ENCODE assay signal across 8 cellular contexts in genomic region chr11:119728651-119729580, GRCh38. TPM values are rescaled to one million over a fixed set of nuclear protein-coding genes. Genes with fewer than 3 reads are reported as not detected.
DNase-seq lines count a peak whose midpoint lies in the region; ATAC-seq lines count a peak whose summit lies in the region.

Gene NECTIN1 (minus strand): TSS chr11:119729200. CDS start chr11:119728553, 647 bp downstream.

- WGBS in esophagus, 2 donors: 0 to 1% methylated on average over 89 to 128 of the region's 128 CpGs

- peak; percentile 65 for DNase-seq in DMS 273 treated with DMSO at 0.1 percent for 48 hours (lab: John Stamatoyannopoulos, UW)
- peak; percentile 80 for DNase-seq in HT1080 (ENCODE audit: low read depth)
- peak; percentile 95 for DNase-seq in OCI-M1 (lab: John Stamatoyannopoulos, UW)
- peak; percentile 95 for DNase-seq in activated T-cell treated with anti-CD3 and anti-CD28 coated beads, Interleukin-2, amount 50 U/mL, for 24 hours
- peak; percentile 65 to 73 for DNase-seq in stimulated activated CD8-positive, alpha-beta memory T cell treated with anti-CD3 and anti-CD28 coated beads, Interleukin-7, amount 100 ng/mL, for 1 hour (ENCODE audit: low read depth in 2 of 2)

- ATAC-seq in GM21360 (IDR thresholded peaks at IDR 0.05; ENCODE audit: unreplicated experiment): peak; percentile 79

- no peaks in the 10 kb centered on the region for H3K27me3 ChIP-seq in esophagus (ENCODE audit: control insufficient read depth in 1 of 2, insufficient read depth in 2 of 2, low read length in 2 of 2)
- peaks cover 4% of the 10 kb centered on the region for H3K27me3 ChIP-seq in muscle layer of duodenum (ENCODE audit: low read depth, low read length)

- H3K9me3 Mint-ChIP-seq in activated T-cell treated with anti-CD3 and anti-CD28 coated beads, Interleukin-2, amount 50 U/mL, for 24 hours: no peaks in the 10 kb centered on the region

- H3K36me3 Mint-ChIP-seq in activated T-cell treated with anti-CD3 and anti-CD28 coated beads, Interleukin-2, amount 50 U/mL, for 24 hours (ENCODE audit: low read depth): no peaks in the 10 kb centered on the region

- H3K4me3 ChIP-seq in esophagus (ENCODE audit: low read depth in 1 of 2, low read length in 2 of 2): peak within 1 kb of the TSS; percentile 84 to 96
- peak within 1 kb of the TSS; percentile 76 to 80 for H3K4me3 ChIP-seq in muscle layer of duodenum (ENCODE audit: low read depth in 1 of 2, low read length in 2 of 2)

- H3K4me3 Mint-ChIP-seq in activated T-cell treated with anti-CD3 and anti-CD28 coated beads, Interleukin-2, amount 50 U/mL, for 24 hours: peak within 1 kb of the TSS; percentile 78

- peaks cover 40% of the 10 kb centered on the region for H3K27me3 Mint-ChIP-seq in activated T-cell treated with anti-CD3 and anti-CD28 coated beads, Interleukin-2, amount 50 U/mL, for 24 hours

- H3K9me3 ChIP-seq in esophagus (ENCODE audit: control insufficient read depth in 2 of 2, insufficient read depth in 1 of 2, low read depth in 1 of 2, low read length in 1 of 2) (no peaks in the 10 kb centered on the region), muscle layer of duodenum (ENCODE audit: control insufficient read depth in 1 of 2, low read length in 2 of 2) (no peaks in the 10 kb centered on the region)

- H3K36me3 ChIP-seq in esophagus (ENCODE audit: control insufficient read depth in 2 of 2, insufficient read depth in 2 of 2, low read length in 1 of 2) (peaks cover 0 to 2% of the 10 kb centered on the region in 2 donors), muscle layer of duodenum (ENCODE audit: control insufficient read depth in 1 of 2, insufficient read depth in 2 of 2, low read length in 2 of 2) (no peaks in the 10 kb centered on the region)

- H3K27ac ChIP-seq in esophagus (ENCODE audit: low read depth in 2 of 2, low read length in 1 of 2) (peak within 1 kb of the TSS; percentile 92 to 96), muscle layer of duodenum (ENCODE audit: low read length) (peak within 1 kb of the TSS; percentile 69)

- H3K4me1 Mint-ChIP-seq in activated T-cell treated with anti-CD3 and anti-CD28 coated beads, Interleukin-2, amount 50 U/mL, for 24 hours (ENCODE audit: low read depth): peaks cover 19% of the 10 kb centered on the region

- H3K4me1 ChIP-seq in esophagus (ENCODE audit: control insufficient read depth in 2 of 2, insufficient read depth in 2 of 2, low read length in 1 of 2) (peaks cover 8 to 17% of the 10 kb centered on the region in 2 donors), muscle layer of duodenum (ENCODE audit: control insufficient read depth in 1 of 2, insufficient read depth in 2 of 2, low read length in 2 of 2) (peaks cover 7 to 28% of the 10 kb centered on the region in 2 donors)

- no peak within 1 kb of the TSS for H3K27ac Mint-ChIP-seq in activated T-cell treated with anti-CD3 and anti-CD28 coated beads, Interleukin-2, amount 50 U/mL, for 24 hours

RNA-seq across cellular contexts. Expression of gene NECTIN1, which starts in this region (rescaled TPM):
- total RNA-seq in HT1080 (2014; rRNA removed; shearing (Covaris generic)): 14.8 and 18.4 TPM in 2 replicates
- 13.1 and 15.3 TPM in 2 replicates for polyA plus RNA-seq in HT1080 (2015; cell fraction: cytosol; rRNA removed)
- polyA plus RNA-seq in HT1080 (2015; cell fraction: nucleus; rRNA removed): 9.3 and 11.1 TPM in 2 replicates
- 10 to 100 TPM; 79.6 to 89.9 TPM for polyA plus RNA-seq in esophagus

Comparison
In these comparisons a context has a peak if more than half of its experiments do, and no peak if none do; other contexts are left out.
1. Peak in every context shown above with its lines: DNase-seq, ATAC-seq, H3K4me3 ChIP-seq and H3K27ac ChIP-seq.